In genomic region chr12:130703733-130704375, GRCh38 we compare ENCODE assay signal across 16 cellular contexts. TPM values are rescaled to one million over a fixed set of nuclear protein-coding genes. Genes with fewer than 3 reads are reported as not detected.
DNase-seq lines count a peak whose midpoint lies in the region; ATAC-seq and TF ChIP-seq lines count a peak whose summit lies in the region.
"Had no signal": no experiment of that assay in that cellular context is flagged by ENCODE, and none has a peak within 500 bp of the region (broad histone marks: within the 10 kb centered on the region; RNA-seq: fewer than 3 reads in every experiment).

No MANE protein-coding gene starts in this region.

- DNase-seq in 8988T (peak; percentile 1), GM13976 (ENCODE audit: low spot score) (peak; percentile 29), ecto neural progenitor cell (ENCODE audit: low spot score) (peak; percentile 43), neural progenitor cell (ENCODE audit: low spot score) (no peak), NCI-H774 (lab: John Stamatoyannopoulos, UW) (no peak)
- no peak for DNase-seq in T-helper 2 cell treated with Interferon-gamma antibody and Interleukin-4, amounts not matched to agents 5 μg/mL and 100 μg/mL, for 36 hours (ENCODE audit: low spot score)
- DNase-seq in activated CD8-positive, alpha-beta T cell treated with anti-CD3 and anti-CD28 coated beads for 36 hours = no peak
- DNase-seq: DMS53, Karpas-422, NCI-H1694, NCI-H2081 treated with DMSO at 0.1 percent for 48 hours, NCI-H2171 treated with DMSO at 0.1 percent for 48 hours, SHP77 had no signal

- no peaks in the 10 kb centered on the region for H3K79me2 ChIP-seq in neural progenitor cell (ENCODE audit: low read depth)

- peaks cover 26% of the 10 kb centered on the region for H3K4me1 ChIP-seq in neural progenitor cell

- no peak for TF ChIP-seq CTCF in GM13976 (IDR thresholded peaks at IDR 0.05; ENCODE audit: borderline replicate concordance, control extremely low read depth, extremely low read depth, insufficient read depth, missing control alignments)
- no peak for TF ChIP-seq CTCF in neural progenitor cell (IDR thresholded peaks at IDR 0.05)
- no peak for TF ChIP-seq CTCF in activated CD8-positive, alpha-beta T cell treated with anti-CD3 and anti-CD28 coated beads for 36 hours (IDR thresholded peaks at IDR 0.05)

- H3K27ac Mint-ChIP-seq in neural progenitor cell = peak overlapping the region; percentile 48
- H3K27ac Mint-ChIP-seq in T-helper 2 cell treated with Interferon-gamma antibody and Interleukin-4, amounts not matched to agents 5 μg/mL and 100 μg/mL, for 36 hours = no peak overlapping the region
- no peak overlapping the region for H3K27ac Mint-ChIP-seq in activated CD8-positive, alpha-beta T cell treated with anti-CD3 and anti-CD28 coated beads for 36 hours

- no peaks in the 10 kb centered on the region for H3K9me3 ChIP-seq in neural progenitor cell (ENCODE audit: low read depth)

- H3K36me3 ChIP-seq in neural progenitor cell = no peaks in the 10 kb centered on the region

- peaks cover 53% of the 10 kb centered on the region for H3K4me1 Mint-ChIP-seq in neural progenitor cell
- no peaks in the 10 kb centered on the region for H3K4me1 Mint-ChIP-seq in T-helper 2 cell treated with Interferon-gamma antibody and Interleukin-4, amounts not matched to agents 5 μg/mL and 100 μg/mL, for 36 hours (ENCODE audit: low read depth)
- no peaks in the 10 kb centered on the region for H3K4me1 Mint-ChIP-seq in activated CD8-positive, alpha-beta T cell treated with anti-CD3 and anti-CD28 coated beads for 36 hours (ENCODE audit: low read depth)

- POLR2A ChIA-PET in activated CD8-positive, alpha-beta T cell treated with anti-CD3 and anti-CD28 coated beads for 36 hours (lab: Charles Lee) = no interaction called here

- H3K27ac ChIP-seq in neural progenitor cell = no peak overlapping the region
- H3K27ac ChIP-seq: SK-N-MC had no signal

- no peak overlapping the region for H2AFZ ChIP-seq in neural progenitor cell (replicated peaks)

- CTCF ChIA-PET in activated CD8-positive, alpha-beta T cell treated with anti-CD3 and anti-CD28 coated beads for 36 hours (lab: Charles Lee) = no interaction called here

- H3K27me3 Mint-ChIP-seq in neural progenitor cell (ENCODE audit: insufficient read depth, low read depth) = peaks cover 13% of the 10 kb centered on the region
- no peaks in the 10 kb centered on the region for H3K27me3 Mint-ChIP-seq in T-helper 2 cell treated with Interferon-gamma antibody and Interleukin-4, amounts not matched to agents 5 μg/mL and 100 μg/mL, for 36 hours (ENCODE audit: low read depth)
- H3K27me3 Mint-ChIP-seq in activated CD8-positive, alpha-beta T cell treated with anti-CD3 and anti-CD28 coated beads for 36 hours = no peaks in the 10 kb centered on the region

- no peak overlapping the region for H3K4me3 ChIP-seq in neural progenitor cell
- H3K4me3 ChIP-seq: SK-N-MC had no signal

- in situ Hi-C loops in GM13976 (cut with MboI; ENCODE audit: low sequenced_read_pairs, unreplicated experiment) = no loop called here

- no peaks in the 10 kb centered on the region for H3K27me3 ChIP-seq in neural progenitor cell

- H3K9ac ChIP-seq in neural progenitor cell = no peak overlapping the region

- H3K9me3 Mint-ChIP-seq in neural progenitor cell = peaks cover 3% of the 10 kb centered on the region
- H3K9me3 Mint-ChIP-seq in T-helper 2 cell treated with Interferon-gamma antibody and Interleukin-4, amounts not matched to agents 5 μg/mL and 100 μg/mL, for 36 hours = no peaks in the 10 kb centered on the region
- no peaks in the 10 kb centered on the region for H3K9me3 Mint-ChIP-seq in activated CD8-positive, alpha-beta T cell treated with anti-CD3 and anti-CD28 coated beads for 36 hours

- no peaks in the 10 kb centered on the region for H3F3A ChIP-seq in neural progenitor cell (ENCODE audit: low read depth)

- ATAC-seq in activated CD8-positive, alpha-beta T cell treated with anti-CD3 and anti-CD28 coated beads for 36 hours = no peak
- ATAC-seq in HG02852 (IDR thresholded peaks at IDR 0.05; ENCODE audit: unreplicated experiment) = no peak

- H4K20me1 ChIP-seq in neural progenitor cell (ENCODE audit: low read depth) = no peaks in the 10 kb centered on the region

- intact Hi-C loops in activated CD8-positive, alpha-beta T cell treated with anti-CD3 and anti-CD28 coated beads for 36 hours (cut with micrococcal nuclease) = no loop called here

- H3K4me3 Mint-ChIP-seq in neural progenitor cell = peak overlapping the region; percentile 53
- no peak overlapping the region for H3K4me3 Mint-ChIP-seq in T-helper 2 cell treated with Interferon-gamma antibody and Interleukin-4, amounts not matched to agents 5 μg/mL and 100 μg/mL, for 36 hours
- H3K4me3 Mint-ChIP-seq in activated CD8-positive, alpha-beta T cell treated with anti-CD3 and anti-CD28 coated beads for 36 hours = no peak overlapping the region

- H3K36me3 Mint-ChIP-seq in neural progenitor cell = no peaks in the 10 kb centered on the region
- no peaks in the 10 kb centered on the region for H3K36me3 Mint-ChIP-seq in T-helper 2 cell treated with Interferon-gamma antibody and Interleukin-4, amounts not matched to agents 5 μg/mL and 100 μg/mL, for 36 hours (ENCODE audit: low read depth)
- no peaks in the 10 kb centered on the region for H3K36me3 Mint-ChIP-seq in activated CD8-positive, alpha-beta T cell treated with anti-CD3 and anti-CD28 coated beads for 36 hours (ENCODE audit: low read depth)

- no peak overlapping the region for H3K4me2 ChIP-seq in neural progenitor cell

RNA-seq across cellular contexts. Expression of gene RIMBP2, which starts 12.2 kb away (rescaled TPM):
- 0.84 and 0.99 TPM in 2 replicates for total RNA-seq in neural progenitor cell (ENCODE audit: low replicate concordance)
- not detected for total RNA-seq in activated CD8-positive, alpha-beta T cell treated with anti-CD3 and anti-CD28 coated beads for 36 hours
- total RNA-seq: RPMI7951 had no signal

Comparison
In these comparisons a context has a peak if more than half of its experiments do, and no peak if none do; other contexts are left out.
1. DNase-seq: peak in 8988T (single experiment), GM13976 (single experiment) and ecto neural progenitor cell (single experiment); none in neural progenitor cell (single experiment), NCI-H774 (single experiment), T-helper 2 cell treated with Interferon-gamma antibody and Interleukin-4, amounts not matched to agents 5 μg/mL and 100 μg/mL, for 36 hours (single experiment) and activated CD8-positive, alpha-beta T cell treated with anti-CD3 and anti-CD28 coated beads for 36 hours (single experiment).